Comparison of ENCODE assay signal across 9 cellular contexts in genomic region chr15:98422086-98422478, GRCh38.
A peak's percentile ranks its signal among the peaks of the same experiment; 100 is the strongest.
DNase-seq lines count a peak whose midpoint lies in the region; ATAC-seq lines count a peak whose summit lies in the region.
"Had no signal": no experiment of that assay in that cellular context is flagged by ENCODE, and none has a peak within 500 bp of the region (broad histone marks: within the 10 kb centered on the region; RNA-seq: fewer than 3 reads in every experiment).

No MANE protein-coding gene starts in this region.

- ATAC-seq in stimulated activated naive CD8-positive, alpha-beta T cell treated with anti-CD3 and anti-CD28 coated beads, Interleukin-15, amount 100 ng/mL, for 72 hours = peak; percentile 18
- ATAC-seq in stimulated activated naive CD8-positive, alpha-beta T cell treated with anti-CD3 and anti-CD28 coated beads, Interleukin-15, Interleukin-2, amounts not matched to agents 100 U/mL and 50 U/mL, for 24 hours = no peak
- ATAC-seq in GM18519 (IDR thresholded peaks at IDR 0.05; ENCODE audit: low FRiP score, unreplicated experiment) (no peak), HG03196 (IDR thresholded peaks at IDR 0.05; ENCODE audit: unreplicated experiment) (no peak)

- H3K4me3 ChIP-seq in SK-N-MC (peak overlapping the region; percentile 56), iPS-18c (ENCODE audit: insufficient read depth, low read depth, low read length) (peak overlapping the region; percentile 38; the same call in 1 of the 2 replicates)

- no peak overlapping the region for H3K4me3 Mint-ChIP-seq in stimulated activated naive CD8-positive, alpha-beta T cell treated with anti-CD3 and anti-CD28 coated beads, Interleukin-15, amount 100 ng/mL, for 72 hours

- H3K9me3 ChIP-seq in SK-N-MC (ENCODE audit: low read depth, low read length) (no peaks in the 10 kb centered on the region), iPS-18c (ENCODE audit: control insufficient read depth, insufficient read depth, low read length) (peaks cover 2% of the 10 kb centered on the region)

- peaks cover 15% of the 10 kb centered on the region for H3K4me1 Mint-ChIP-seq in stimulated activated naive CD8-positive, alpha-beta T cell treated with anti-CD3 and anti-CD28 coated beads, Interleukin-15, amount 100 ng/mL, for 72 hours

- H3K9ac ChIP-seq in SK-N-MC (ENCODE audit: insufficient read length) = no peak overlapping the region

- H3K27me3 Mint-ChIP-seq in stimulated activated naive CD8-positive, alpha-beta T cell treated with anti-CD3 and anti-CD28 coated beads, Interleukin-15, amount 100 ng/mL, for 72 hours = peaks cover 80% of the 10 kb centered on the region

- no peaks in the 10 kb centered on the region for H3K9me3 Mint-ChIP-seq in stimulated activated naive CD8-positive, alpha-beta T cell treated with anti-CD3 and anti-CD28 coated beads, Interleukin-15, amount 100 ng/mL, for 72 hours
- H3K9me3 Mint-ChIP-seq: mesothelial cell of epicardium had no signal

- H3K27ac ChIP-seq in SK-N-MC = no peak overlapping the region

- no peaks in the 10 kb centered on the region for H3K36me3 ChIP-seq in SK-N-MC (ENCODE audit: insufficient read depth, low read length)

- DNase-seq in stimulated activated naive CD8-positive, alpha-beta T cell treated with anti-CD3 and anti-CD28 coated beads, Interleukin-15, amount 100 ng/mL, for 72 hours = no peak
- no peak for DNase-seq in stimulated activated naive CD8-positive, alpha-beta T cell treated with anti-CD3 and anti-CD28 coated beads, Interleukin-15, Interleukin-2, amounts not matched to agents 100 U/mL and 50 U/mL, for 24 hours
- DNase-seq in SK-N-MC (ENCODE audit: low read depth, low spot score) (no peak), T-helper 1 cell (no peak), NCI-H2081 (lab: John Stamatoyannopoulos, UW) (no peak)

- H3K27ac Mint-ChIP-seq in stimulated activated naive CD8-positive, alpha-beta T cell treated with anti-CD3 and anti-CD28 coated beads, Interleukin-15, amount 100 ng/mL, for 72 hours = no peak overlapping the region
- H3K27ac Mint-ChIP-seq: mesothelial cell of epicardium had no signal
